In genomic region chr1:208235983-208236761, GRCh38 we compare ENCODE assay signal across 1 cellular context.
TF ChIP-seq lines count a peak whose summit lies in the region.

No MANE protein-coding gene starts in this region.

TF ChIP-seq in HepG2, 621 proteins besides CTCF, POLR2A, EP300 and RAD21 (continued from another document and continues in another):
- TF ChIP-seq KIAA2018 (CRISPR knock-in tag; IDR thresholded peaks at IDR 0.05; ENCODE audit: borderline replicate concordance) (no peak), ZNF781 (CRISPR knock-in tag; IDR thresholded peaks at IDR 0.05; ENCODE audit: borderline replicate concordance, not compliant biosample characterization) (no peak), ARID4A (CRISPR knock-in tag; IDR thresholded peaks at IDR 0.05; ENCODE audit: borderline replicate concordance) (peak; percentile 28; the same call in 1 of the 2 replicates), ZNF331 (CRISPR knock-in tag; IDR thresholded peaks at IDR 0.05) (no peak), ZNF44 (CRISPR knock-in tag; IDR thresholded peaks at IDR 0.05) (0 out of 2 replicates have a peak, but pooled peaks have one; percentile 35), ZNF775 (CRISPR knock-in tag; IDR thresholded peaks at IDR 0.05; ENCODE audit: borderline replicate concordance) (no peak), MTF2 (CRISPR knock-in tag; IDR thresholded peaks at IDR 0.05; ENCODE audit: borderline replicate concordance) (no peak), ZNF354B (CRISPR knock-in tag; IDR thresholded peaks at IDR 0.05) (no peak), ZFYVE20 (CRISPR knock-in tag; IDR thresholded peaks at IDR 0.05; ENCODE audit: borderline replicate concordance, low read depth) (no peak), THYN1 (CRISPR knock-in tag; IDR thresholded peaks at IDR 0.05; ENCODE audit: borderline replicate concordance, low read depth) (no peak), HOXA3 (CRISPR knock-in tag; IDR thresholded peaks at IDR 0.05) (peak; percentile 35; the same call in 1 of the 2 replicates), SMC3 (IDR thresholded peaks at IDR 0.05; ENCODE audit: low read length) (no peak), ZFP90 (CRISPR knock-in tag; IDR thresholded peaks at IDR 0.05; ENCODE audit: borderline replicate concordance) (no peak), ZNF746 (CRISPR knock-in tag; IDR thresholded peaks at IDR 0.05) (peak; percentile 37), DNMT3B (CRISPR knock-in tag; conservative IDR thresholded peaks at IDR 0.05) (no peak), TEAD2 (CRISPR knock-in tag; IDR thresholded peaks at IDR 0.05) (no peak), ZFP1 (CRISPR knock-in tag; IDR thresholded peaks at IDR 0.05) (no peak), BCL6 (CRISPR knock-in tag; IDR thresholded peaks at IDR 0.05) (peak; percentile 62), FOXA3 (CRISPR knock-in tag; IDR thresholded peaks at IDR 0.05) (peak; percentile 60; the same call in 1 of the 2 replicates), ZNF749 (CRISPR knock-in tag; IDR thresholded peaks at IDR 0.05; ENCODE audit: borderline replicate concordance) (no peak), ZNF350 (CRISPR knock-in tag; IDR thresholded peaks at IDR 0.05; ENCODE audit: borderline replicate concordance, low read depth) (no peak), MAFG (CRISPR knock-in tag; IDR thresholded peaks at IDR 0.05) (0 out of 2 replicates have a peak, but pooled peaks have one; percentile 25), ZNF205 (CRISPR knock-in tag; IDR thresholded peaks at IDR 0.05) (no peak), CEBPG (CRISPR knock-in tag; IDR thresholded peaks at IDR 0.05) (no peak), SPEN (CRISPR knock-in tag; IDR thresholded peaks at IDR 0.05; ENCODE audit: low read depth) (0 out of 2 replicates have a peak, but pooled peaks have one; percentile 24), ZNF234 (CRISPR knock-in tag; conservative IDR thresholded peaks at IDR 0.05) (no peak), ARID2 (CRISPR knock-in tag; IDR thresholded peaks at IDR 0.05; ENCODE audit: borderline replicate concordance) (0 out of 2 replicates have a peak, but pooled peaks have one; percentile 32), SOX5 (CRISPR knock-in tag; IDR thresholded peaks at IDR 0.05; ENCODE audit: borderline replicate concordance) (no peak)
- TF ChIP-seq, protein P1, sequence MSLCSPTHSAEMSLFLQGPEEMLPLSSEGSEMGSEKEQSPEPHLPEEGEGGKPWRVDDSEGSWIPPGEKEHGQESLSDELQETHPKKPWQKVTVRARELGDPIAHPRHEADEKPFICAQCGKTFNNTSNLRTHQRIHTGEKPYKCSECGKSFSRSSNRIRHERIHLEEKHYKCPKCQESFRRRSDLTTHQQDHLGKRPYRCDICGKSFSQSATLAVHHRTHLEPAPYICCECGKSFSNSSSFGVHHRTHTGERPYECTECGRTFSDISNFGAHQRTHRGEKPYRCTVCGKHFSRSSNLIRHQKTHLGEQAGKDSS (CRISPR knock-in tag; IDR thresholded peaks at IDR 0.05; ENCODE audit: borderline replicate concordance, low read depth), result no peak
- TF ChIP-seq, protein P2, sequence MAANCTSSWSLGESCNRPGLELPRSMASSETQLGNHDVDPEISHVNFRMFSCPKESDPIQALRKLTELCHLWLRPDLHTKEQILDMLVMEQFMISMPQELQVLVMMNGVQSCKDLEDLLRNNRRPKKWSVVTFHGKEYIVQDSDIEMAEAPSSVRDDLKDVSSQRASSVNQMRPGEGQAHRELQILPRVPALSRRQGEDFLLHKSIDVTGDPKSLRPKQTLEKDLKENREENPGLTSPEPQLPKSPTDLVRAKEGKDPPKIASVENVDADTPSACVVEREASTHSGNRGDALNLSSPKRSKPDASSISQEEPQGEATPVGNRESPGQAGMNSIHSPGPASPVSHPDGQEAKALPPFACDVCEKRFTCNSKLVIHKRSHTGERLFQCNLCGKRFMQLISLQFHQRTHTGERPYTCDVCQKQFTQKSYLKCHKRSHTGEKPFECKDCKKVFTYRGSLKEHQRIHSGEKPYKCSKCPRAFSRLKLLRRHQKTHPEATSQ (CRISPR knock-in tag; IDR thresholded peaks at IDR 0.05; ENCODE audit: borderline replicate concordance), result 0 out of 2 replicates have a peak, but pooled peaks have one; percentile 57
- TF ChIP-seq, protein P3, sequence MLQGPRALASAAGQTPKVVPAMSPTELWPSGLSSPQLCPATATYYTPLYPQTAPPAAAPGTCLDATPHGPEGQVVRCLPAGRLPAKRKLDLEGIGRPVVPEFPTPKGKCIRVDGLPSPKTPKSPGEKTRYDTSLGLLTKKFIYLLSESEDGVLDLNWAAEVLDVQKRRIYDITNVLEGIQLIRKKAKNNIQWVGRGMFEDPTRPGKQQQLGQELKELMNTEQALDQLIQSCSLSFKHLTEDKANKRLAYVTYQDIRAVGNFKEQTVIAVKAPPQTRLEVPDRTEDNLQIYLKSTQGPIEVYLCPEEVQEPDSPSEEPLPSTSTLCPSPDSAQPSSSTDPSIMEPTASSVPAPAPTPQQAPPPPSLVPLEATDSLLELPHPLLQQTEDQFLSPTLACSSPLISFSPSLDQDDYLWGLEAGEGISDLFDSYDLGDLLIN (CRISPR knock-in tag; IDR thresholded peaks at IDR 0.05; ENCODE audit: borderline replicate concordance), result no peak
- TF ChIP-seq, protein P4, sequence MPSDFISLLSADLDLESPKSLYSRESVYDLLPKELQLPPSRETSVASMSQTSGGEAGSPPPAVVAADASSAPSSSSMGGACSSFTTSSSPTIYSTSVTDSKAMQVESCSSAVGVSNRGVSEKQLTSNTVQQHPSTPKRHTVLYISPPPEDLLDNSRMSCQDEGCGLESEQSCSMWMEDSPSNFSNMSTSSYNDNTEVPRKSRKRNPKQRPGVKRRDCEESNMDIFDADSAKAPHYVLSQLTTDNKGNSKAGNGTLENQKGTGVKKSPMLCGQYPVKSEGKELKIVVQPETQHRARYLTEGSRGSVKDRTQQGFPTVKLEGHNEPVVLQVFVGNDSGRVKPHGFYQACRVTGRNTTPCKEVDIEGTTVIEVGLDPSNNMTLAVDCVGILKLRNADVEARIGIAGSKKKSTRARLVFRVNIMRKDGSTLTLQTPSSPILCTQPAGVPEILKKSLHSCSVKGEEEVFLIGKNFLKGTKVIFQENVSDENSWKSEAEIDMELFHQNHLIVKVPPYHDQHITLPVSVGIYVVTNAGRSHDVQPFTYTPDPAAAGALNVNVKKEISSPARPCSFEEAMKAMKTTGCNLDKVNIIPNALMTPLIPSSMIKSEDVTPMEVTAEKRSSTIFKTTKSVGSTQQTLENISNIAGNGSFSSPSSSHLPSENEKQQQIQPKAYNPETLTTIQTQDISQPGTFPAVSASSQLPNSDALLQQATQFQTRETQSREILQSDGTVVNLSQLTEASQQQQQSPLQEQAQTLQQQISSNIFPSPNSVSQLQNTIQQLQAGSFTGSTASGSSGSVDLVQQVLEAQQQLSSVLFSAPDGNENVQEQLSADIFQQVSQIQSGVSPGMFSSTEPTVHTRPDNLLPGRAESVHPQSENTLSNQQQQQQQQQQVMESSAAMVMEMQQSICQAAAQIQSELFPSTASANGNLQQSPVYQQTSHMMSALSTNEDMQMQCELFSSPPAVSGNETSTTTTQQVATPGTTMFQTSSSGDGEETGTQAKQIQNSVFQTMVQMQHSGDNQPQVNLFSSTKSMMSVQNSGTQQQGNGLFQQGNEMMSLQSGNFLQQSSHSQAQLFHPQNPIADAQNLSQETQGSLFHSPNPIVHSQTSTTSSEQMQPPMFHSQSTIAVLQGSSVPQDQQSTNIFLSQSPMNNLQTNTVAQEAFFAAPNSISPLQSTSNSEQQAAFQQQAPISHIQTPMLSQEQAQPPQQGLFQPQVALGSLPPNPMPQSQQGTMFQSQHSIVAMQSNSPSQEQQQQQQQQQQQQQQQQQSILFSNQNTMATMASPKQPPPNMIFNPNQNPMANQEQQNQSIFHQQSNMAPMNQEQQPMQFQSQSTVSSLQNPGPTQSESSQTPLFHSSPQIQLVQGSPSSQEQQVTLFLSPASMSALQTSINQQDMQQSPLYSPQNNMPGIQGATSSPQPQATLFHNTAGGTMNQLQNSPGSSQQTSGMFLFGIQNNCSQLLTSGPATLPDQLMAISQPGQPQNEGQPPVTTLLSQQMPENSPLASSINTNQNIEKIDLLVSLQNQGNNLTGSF (CRISPR knock-in tag; IDR thresholded peaks at IDR 0.05), result no peak
- TF ChIP-seq, protein P5, sequence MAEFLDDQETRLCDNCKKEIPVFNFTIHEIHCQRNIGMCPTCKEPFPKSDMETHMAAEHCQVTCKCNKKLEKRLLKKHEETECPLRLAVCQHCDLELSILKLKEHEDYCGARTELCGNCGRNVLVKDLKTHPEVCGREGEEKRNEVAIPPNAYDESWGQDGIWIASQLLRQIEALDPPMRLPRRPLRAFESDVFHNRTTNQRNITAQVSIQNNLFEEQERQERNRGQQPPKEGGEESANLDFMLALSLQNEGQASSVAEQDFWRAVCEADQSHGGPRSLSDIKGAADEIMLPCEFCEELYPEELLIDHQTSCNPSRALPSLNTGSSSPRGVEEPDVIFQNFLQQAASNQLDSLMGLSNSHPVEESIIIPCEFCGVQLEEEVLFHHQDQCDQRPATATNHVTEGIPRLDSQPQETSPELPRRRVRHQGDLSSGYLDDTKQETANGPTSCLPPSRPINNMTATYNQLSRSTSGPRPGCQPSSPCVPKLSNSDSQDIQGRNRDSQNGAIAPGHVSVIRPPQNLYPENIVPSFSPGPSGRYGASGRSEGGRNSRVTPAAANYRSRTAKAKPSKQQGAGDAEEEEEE (CRISPR knock-in tag; IDR thresholded peaks at IDR 0.05; ENCODE audit: borderline replicate concordance), result no peak
